18 cellular contexts compared by ENCODE assay signal in genomic region chr10:125882596-125882995, GRCh38. TPM values are rescaled to one million over a fixed set of nuclear protein-coding genes. Genes with fewer than 3 reads are reported as not detected.
DNase-seq lines count a peak whose midpoint lies in the region; ATAC-seq, FAIRE-seq and TF ChIP-seq lines count a peak whose summit lies in the region.
"Had no signal": no experiment of that assay in that cellular context is flagged by ENCODE, and none has a peak within 500 bp of the region (broad histone marks: within the 10 kb centered on the region; RNA-seq: fewer than 3 reads in every experiment).

No MANE protein-coding gene starts in this region.

- H3K27ac ChIP-seq in SK-N-SH (ENCODE audit: low read depth in 2 of 2, low read length in 1 of 2) (no peak overlapping the region; a peak in 1 of 4 replicates), astrocyte (ENCODE audit: low read depth, low read length) (no peak overlapping the region), pancreas (peak overlapping the region in 2 of 4 donors; percentile 37 to 53)
- H3K27ac ChIP-seq: 22Rv1; BLaER1 treated with 17β-estradiol and CSF1 and Interleukin-3, amounts not matched to agents 10 nM and 100 nM had no signal

- no peaks in the 10 kb centered on the region for H3K9me2 ChIP-seq in SK-N-SH

- H2AFZ ChIP-seq in SK-N-SH (ENCODE audit: low read depth) = no peak overlapping the region
- no peak overlapping the region for H2AFZ ChIP-seq in astrocyte (ENCODE audit: low read depth, low read length)

- WGBS in SK-N-SH (ENCODE audit: low lambda C conversion rate) = 74% methylated on average over 1 of the region's 1 CpG
- WGBS in pancreas, 2 donors = 17 to 21% methylated on average over 1 of the region's 1 CpG

- 0 out of 4 replicates have a peak, but pooled peaks cover 0 to 5% of the 10 kb centered on the region in 2 experiments for H3K4me1 ChIP-seq in SK-N-SH (ENCODE audit: control insufficient read depth in 1 of 2, insufficient read depth in 2 of 2, low read depth in 1 of 2, low read length in 1 of 2)
- peaks cover 13% of the 10 kb centered on the region for H3K4me1 ChIP-seq in astrocyte (ENCODE audit: insufficient read depth, low read length)
- peaks cover 2 to 33% (median 24%) of the 10 kb centered on the region in 3 donors for H3K4me1 ChIP-seq in pancreas
- H3K4me1 ChIP-seq: BLaER1 treated with 17β-estradiol and CSF1 and Interleukin-3, amounts not matched to agents 10 nM and 100 nM had no signal

- no peak overlapping the region for H3K4me2 ChIP-seq in SK-N-SH
- H3K4me2 ChIP-seq in astrocyte (ENCODE audit: low read length) = no peak overlapping the region
- H3K4me2 ChIP-seq: BLaER1 treated with 17β-estradiol and CSF1 and Interleukin-3, amounts not matched to agents 10 nM and 100 nM had no signal

- no peaks in the 10 kb centered on the region for H3K27me3 Mint-ChIP-seq in astrocyte (ENCODE audit: low read depth, unreplicated experiment)

- POLR2A ChIA-PET in SK-N-SH (lab: Yijun Ruan, JAX) = no interaction called here

- H4K20me1 ChIP-seq in SK-N-SH (ENCODE audit: insufficient read depth) (no peaks in the 10 kb centered on the region), astrocyte (ENCODE audit: insufficient read depth, low read length) (peaks cover 4% of the 10 kb centered on the region)

- no peaks in the 10 kb centered on the region for H3K27me3 ChIP-seq in SK-N-SH (ENCODE audit: insufficient read depth)
- H3K27me3 ChIP-seq in astrocyte (ENCODE audit: insufficient read depth, low read length) = no peaks in the 10 kb centered on the region
- H3K27me3 ChIP-seq in pancreas = no peaks in the 10 kb centered on the region
- H3K27me3 ChIP-seq: BLaER1 treated with 17β-estradiol and CSF1 and Interleukin-3, amounts not matched to agents 10 nM and 100 nM had no signal

- peaks cover 26% of the 10 kb centered on the region for H3F3A ChIP-seq in SK-N-SH (replicated peaks; ENCODE audit: insufficient read depth)

- intact Hi-C loops in pancreas (cut with DNase I) = no loop called here

- TF ChIP-seq CTCF in SK-N-SH (IDR thresholded peaks at IDR 0.05) (no peak), astrocyte (IDR thresholded peaks at IDR 0.05; ENCODE audit: insufficient read depth, low read depth, low read length) (no peak), fibroblast of pulmonary artery (IDR thresholded peaks at IDR 0.05; ENCODE audit: low read length, missing control alignments) (no peak), pancreas (IDR thresholded peaks at IDR 0.05) (no peak)

- TF ChIP-seq EP300 in SK-N-SH (IDR thresholded peaks at IDR 0.05; ENCODE audit: borderline replicate concordance in 1 of 2, low read depth in 1 of 2, low read length in 1 of 2) = no peak

- H3K79me2 ChIP-seq in SK-N-SH (ENCODE audit: insufficient read depth) (peaks cover 11% of the 10 kb centered on the region), astrocyte (ENCODE audit: insufficient read depth, low read length) (peaks cover 11% of the 10 kb centered on the region)

- CTCF ChIA-PET in SK-N-SH (lab: Yijun Ruan, JAX) = interaction anchor here (1.0 to 3.5 kb wide), 3 partner anchors 13 to 504 kb away, joined by 4 to 19 read pairs (median 8); no protein-coding TSS in a partner anchor

- DNase-seq in SK-N-SH (no peak), astrocyte (ENCODE audit: low read depth) (peak; percentile 32), fibroblast of pulmonary artery (ENCODE audit: low read depth) (peak; percentile 32), pancreas (no peak), NCI-H774 (lab: John Stamatoyannopoulos, UW) (no peak), nucleus accumbens (lab: John Stamatoyannopoulos, UW) (no peak)
- DNase-seq: DMS 273 treated with DMSO at 0.1 percent for 48 hours; HFFc6; NCI-H1436 treated with DMSO at 0.1 percent for 48 hours; NCI-H2227 treated with DMSO at 0.1 percent for 48 hours; NCI-H526; NK-92 treated with Interleukin-12 subunit alpha and Interleukin-12 subunit beta, amount 100 ng/mL, for 24 hours; OCI-M1 had no signal

- peaks cover 2% of the 10 kb centered on the region for H3K36me3 Mint-ChIP-seq in astrocyte (ENCODE audit: low read depth, unreplicated experiment)

- no peaks in the 10 kb centered on the region for H3K9me3 Mint-ChIP-seq in astrocyte (ENCODE audit: unreplicated experiment)
- H3K9me3 Mint-ChIP-seq: HFFc6 had no signal

- no peaks in the 10 kb centered on the region for H3K9me3 ChIP-seq in SK-N-SH
- H3K9me3 ChIP-seq in astrocyte (ENCODE audit: insufficient read depth, low read depth, low read length) = no peaks in the 10 kb centered on the region
- no peaks in the 10 kb centered on the region for H3K9me3 ChIP-seq in pancreas

- H3K4me3 ChIP-seq in SK-N-SH (ENCODE audit: low read depth in 2 of 2, low read length in 1 of 2) (no peak overlapping the region), astrocyte (ENCODE audit: insufficient read depth, low read depth, low read length) (no peak overlapping the region), fibroblast of pulmonary artery (replicated peaks; ENCODE audit: low read depth, low read length) (no peak overlapping the region), pancreas (no peak overlapping the region)
- H3K4me3 ChIP-seq: BLaER1 treated with 17β-estradiol and CSF1 and Interleukin-3, amounts not matched to agents 10 nM and 100 nM; K562 had no signal

- no peak for TF ChIP-seq POLR2A in GM18505 (IDR thresholded peaks at IDR 0.05; ENCODE audit: borderline replicate concordance, extremely low read depth, insufficient read depth, insufficient read length)

- H3K27ac Mint-ChIP-seq in astrocyte (ENCODE audit: unreplicated experiment) = no peak overlapping the region
- H3K27ac Mint-ChIP-seq: HFFc6 had no signal

- TF ChIP-seq RAD21 in SK-N-SH (IDR thresholded peaks at IDR 0.05; ENCODE audit: low read length) = no peak

- H3K9ac ChIP-seq in SK-N-SH (no peak overlapping the region), astrocyte (ENCODE audit: low read length) (no peak overlapping the region)
- H3K9ac ChIP-seq: BLaER1 treated with 17β-estradiol and CSF1 and Interleukin-3, amounts not matched to agents 10 nM and 100 nM had no signal

- FAIRE-seq in astrocyte (lab: Jason Lieb, UNC) = no peak
- no peak for FAIRE-seq in pancreas (lab: Jason Lieb, UNC)
- FAIRE-seq: K562 had no signal

- H3K4me1 Mint-ChIP-seq in astrocyte (ENCODE audit: low read depth, unreplicated experiment) = peaks cover 23% of the 10 kb centered on the region

- ATAC-seq in SK-N-SH treated with all-trans-retinoic acid at 6 μM for 48 hours (peak; percentile 66), pancreas (peak in 3 of 4 donors; percentile 49 to 62 (median 60)), GM18505 (IDR thresholded peaks at IDR 0.05; ENCODE audit: unreplicated experiment) (no peak)
- ATAC-seq: K562 had no signal

- H3K36me3 ChIP-seq in SK-N-SH (replicated peaks in 1 of 2; ENCODE audit: control insufficient read depth in 1 of 2, insufficient read depth in 2 of 2, low read length in 1 of 2) = peaks cover 12 to 25% of the 10 kb centered on the region in 2 experiments
- no peaks in the 10 kb centered on the region for H3K36me3 ChIP-seq in astrocyte (ENCODE audit: insufficient read depth, low read length)
- H3K36me3 ChIP-seq in pancreas = no peaks in the 10 kb centered on the region

- no peak overlapping the region for H3K4me3 Mint-ChIP-seq in astrocyte (ENCODE audit: unreplicated experiment)
- H3K4me3 Mint-ChIP-seq: HFFc6 had no signal

TF ChIP-seq in SK-N-SH, 30 proteins besides CTCF, POLR2A, EP300 and RAD21 (continues in another document):
- TF ChIP-seq USF1 (IDR thresholded peaks at IDR 0.05; ENCODE audit: borderline replicate concordance, low read depth) (no peak), FOSL2 (IDR thresholded peaks at IDR 0.05; ENCODE audit: borderline replicate concordance, low read depth) (no peak), FOXM1 (IDR thresholded peaks at IDR 0.05; ENCODE audit: low read depth) (no peak), JUND (IDR thresholded peaks at IDR 0.05) (no peak)

RNA-seq across cellular contexts. Expression of gene DHX32, which starts 1.5 kb away (rescaled TPM):
- 16.8 and 21.8 TPM in 2 replicates for polyA plus RNA-seq in SK-N-SH (2012; rRNA removed)
- 21.7 and 22.4 TPM in 2 replicates for polyA plus RNA-seq in SK-N-SH (2012; cell fraction: cytosol; rRNA removed)
- polyA plus RNA-seq in SK-N-SH (2012; cell fraction: nucleus; rRNA removed) = 20.4 and 31.0 TPM in 2 replicates
- total RNA-seq in astrocyte = 39.4 and 41.7 TPM in 2 replicates
- 10 to 100 TPM; 17.2 to 33.1 (median 24.9) TPM for total RNA-seq in pancreas
- polyA plus RNA-seq in pancreas = 10 to 100 TPM; 16.9 to 18.6 TPM

RNA-seq across cellular contexts. Expression of gene FANK1, which starts 13.8 kb away (rescaled TPM):
- 12.3 and 13.6 TPM in 2 replicates for polyA plus RNA-seq in SK-N-SH (2012; rRNA removed)
- 13.2 and 17.7 TPM in 2 replicates for polyA plus RNA-seq in SK-N-SH (2012; cell fraction: cytosol; rRNA removed)
- polyA plus RNA-seq in SK-N-SH (2012; cell fraction: nucleus; rRNA removed) = 19.2 and 26.8 TPM in 2 replicates
- 9.7 and 12.1 TPM in 2 replicates for total RNA-seq in astrocyte
- total RNA-seq in pancreas = 1 to 10 TPM; 1.6 to 4.3 (median 2.3) TPM
- polyA plus RNA-seq in pancreas = 10 to 100 TPM in 1 of 2 donors, 1 to 10 TPM in 1; 5.7 to 13.2 TPM

RNA-seq across cellular contexts. Expression of gene BCCIP, which starts 59.2 kb away (rescaled TPM):
- polyA plus RNA-seq in SK-N-SH (2012; rRNA removed) (28.0 and 34.2 TPM in 2 replicates), pancreas (10 to 100 TPM; 30.0 to 40.8 TPM)
- 44.6 and 71.0 TPM in 2 replicates for polyA plus RNA-seq in SK-N-SH (2012; cell fraction: cytosol; rRNA removed)
- polyA plus RNA-seq in SK-N-SH (2012; cell fraction: nucleus; rRNA removed) = 14.2 and 22.7 TPM in 2 replicates
- total RNA-seq in astrocyte (65.9 and 68.1 TPM in 2 replicates), pancreas (10 to 100 TPM; 18.6 to 31.2 (median 25.3) TPM)

RNA-seq across cellular contexts. Expression of gene UROS, which starts 59.5 kb away (rescaled TPM):
- polyA plus RNA-seq in SK-N-SH (2012; rRNA removed) (49.2 and 51.2 TPM in 2 replicates), pancreas (10 to 100 TPM; 30.4 to 34.4 TPM)
- 50.3 and 51.3 TPM in 2 replicates for polyA plus RNA-seq in SK-N-SH (2012; cell fraction: cytosol; rRNA removed)
- 55.6 and 64.5 TPM in 2 replicates for polyA plus RNA-seq in SK-N-SH (2012; cell fraction: nucleus; rRNA removed)
- total RNA-seq in astrocyte (64.6 and 66.0 TPM in 2 replicates), pancreas (10 to 100 TPM; 12.8 to 20.1 (median 18.1) TPM)

Comparison
In these comparisons a context has a peak if more than half of its experiments do, and no peak if none do; other contexts are left out.
1. DNase-seq: peak in astrocyte (single experiment) and fibroblast of pulmonary artery (single experiment); none in SK-N-SH (single experiment), pancreas (0 of 6), NCI-H774 (single experiment) and nucleus accumbens (0 of 56).